8 cellular contexts compared by ENCODE assay signal in genomic region chr12:117968826-117969659, GRCh38. TPM values are rescaled to one million over a fixed set of nuclear protein-coding genes. Genes with fewer than 3 reads are reported as not detected.
DNase-seq lines count a peak whose midpoint lies in the region; ATAC-seq, FAIRE-seq and TF ChIP-seq lines count a peak whose summit lies in the region.

TSS of gene KSR2 (minus strand) at chr12:117968990. CDS start at chr12:117968255, 735 bp downstream.

- DNase-seq in 8988T (peak; percentile 88), NCI-H69 (lab: John Stamatoyannopoulos, UW) (peak; percentile 98), frontal cortex (ENCODE audit: low spot score in 2 of 2) (peak; percentile 51 to 60), progenitor cell of endocrine pancreas (ENCODE audit: low spot score, unreplicated experiment) (peak; percentile 81)
- peak; percentile 66 to 70 for DNase-seq in activated T-cell treated with anti-CD3 and anti-CD28 coated beads, Interleukin-2, amount 50 U/mL, for 72 hours

- peaks cover 9 to 11% of the 10 kb centered on the region in 2 donors for H3K36me3 Mint-ChIP-seq in activated T-cell treated with anti-CD3 and anti-CD28 coated beads, Interleukin-2, amount 50 U/mL, for 72 hours (ENCODE audit: insufficient read depth in 2 of 2)
- no peaks in the 10 kb centered on the region for H3K36me3 Mint-ChIP-seq in progenitor cell of endocrine pancreas (ENCODE audit: insufficient read depth)

- peaks cover 74% of the 10 kb centered on the region for H3K27me3 Mint-ChIP-seq in activated T-cell treated with anti-CD3 and anti-CD28 coated beads, Interleukin-2, amount 50 U/mL, for 72 hours (ENCODE audit: low read depth)
- H3K27me3 Mint-ChIP-seq in progenitor cell of endocrine pancreas = peaks cover 39% of the 10 kb centered on the region

- peak within 1 kb of the TSS; percentile 80 to 82 for H3K4me3 Mint-ChIP-seq in activated T-cell treated with anti-CD3 and anti-CD28 coated beads, Interleukin-2, amount 50 U/mL, for 72 hours
- peak within 1 kb of the TSS; percentile 87 for H3K4me3 Mint-ChIP-seq in progenitor cell of endocrine pancreas (ENCODE audit: low read depth)

- peaks cover 6% of the 10 kb centered on the region for H3K4me1 Mint-ChIP-seq in activated T-cell treated with anti-CD3 and anti-CD28 coated beads, Interleukin-2, amount 50 U/mL, for 72 hours (ENCODE audit: low read depth)
- H3K4me1 Mint-ChIP-seq in progenitor cell of endocrine pancreas (ENCODE audit: low read depth) = peaks cover 13% of the 10 kb centered on the region

- no peak for FAIRE-seq in frontal cortex (lab: Jason Lieb, UNC)

- peak; percentile 81 for ATAC-seq in GM18511 (IDR thresholded peaks at IDR 0.05; ENCODE audit: unreplicated experiment)
- peak; percentile 77 for ATAC-seq in HG03280 (IDR thresholded peaks at IDR 0.05; ENCODE audit: unreplicated experiment)
- ATAC-seq in activated T-cell treated with anti-CD3 and anti-CD28 coated beads, Interleukin-2, amount 50 U/mL, for 72 hours (replicated peaks in 1 of 2) = peak; percentile 87 to 88
- ATAC-seq in GM21786 (IDR thresholded peaks at IDR 0.05; ENCODE audit: unreplicated experiment) = no peak

- H3K27ac Mint-ChIP-seq in activated T-cell treated with anti-CD3 and anti-CD28 coated beads, Interleukin-2, amount 50 U/mL, for 72 hours = no peak within 1 kb of the TSS
- peak within 1 kb of the TSS; percentile 96 for H3K27ac Mint-ChIP-seq in progenitor cell of endocrine pancreas

- TF ChIP-seq CTCF in progenitor cell of endocrine pancreas (IDR thresholded peaks at IDR 0.05; ENCODE audit: unreplicated experiment) = no peak

- peaks cover 9 to 10% of the 10 kb centered on the region in 2 donors for H3K9me3 Mint-ChIP-seq in activated T-cell treated with anti-CD3 and anti-CD28 coated beads, Interleukin-2, amount 50 U/mL, for 72 hours
- peaks cover 10% of the 10 kb centered on the region for H3K9me3 Mint-ChIP-seq in progenitor cell of endocrine pancreas (ENCODE audit: low read depth)

RNA-seq across cellular contexts. Expression of gene KSR2, which starts in this region (rescaled TPM):
- total RNA-seq in activated T-cell treated with anti-CD3 and anti-CD28 coated beads, Interleukin-2, amount 50 U/mL, for 72 hours = under 1 TPM; 0.17 to 0.21 TPM
- total RNA-seq in frontal cortex = 0.82 TPM
- total RNA-seq in progenitor cell of endocrine pancreas = 1.8 TPM in 2 replicates

Comparison
In these comparisons a context has a peak if more than half of its experiments do, and no peak if none do; other contexts are left out.
1. Peak in DNase-seq and ATAC-seq in activated T-cell treated with anti-CD3 and anti-CD28 coated beads, Interleukin-2, amount 50 U/mL, for 72 hours; RNA of the gene not detected or under 1 TPM.
2. Peak in DNase-seq in frontal cortex; RNA of the gene not detected or under 1 TPM.